In the genomic region with DNA sequence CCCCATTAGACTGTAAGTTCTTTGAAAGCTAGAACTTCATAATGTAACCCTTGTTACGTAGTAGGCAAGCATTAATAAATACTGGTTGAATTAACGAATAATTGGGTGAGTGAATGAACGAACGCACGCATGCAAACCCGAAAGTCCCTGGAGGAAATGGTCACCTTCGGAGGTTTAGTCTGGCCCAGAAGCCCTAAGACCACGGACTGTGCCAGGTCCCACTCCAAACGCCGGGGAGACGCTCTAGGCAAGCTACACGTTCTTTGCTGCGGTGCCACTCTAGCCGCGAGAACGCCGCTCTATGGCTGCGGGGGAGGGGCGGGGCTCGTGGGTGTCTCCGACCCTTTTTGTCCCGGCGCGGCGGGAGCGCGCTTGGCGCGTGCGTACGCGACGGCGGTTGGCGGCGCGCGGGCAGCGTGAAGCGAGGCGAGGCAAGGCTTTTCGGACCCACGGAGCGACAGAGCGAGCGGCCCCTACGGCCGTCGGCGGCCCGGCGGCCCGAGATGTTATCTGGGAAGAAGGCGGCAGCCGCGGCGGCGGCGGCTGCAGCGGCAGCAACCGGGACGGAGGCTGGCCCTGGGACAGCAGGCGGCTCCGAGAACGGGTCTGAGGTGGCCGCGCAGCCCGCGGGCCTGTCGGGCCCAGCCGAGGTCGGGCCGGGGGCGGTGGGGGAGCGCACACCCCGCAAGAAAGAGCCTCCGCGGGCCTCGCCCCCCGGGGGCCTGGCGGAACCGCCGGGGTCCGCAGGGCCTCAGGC, we compare ENCODE assay signal across 8 cellular contexts. TPM values are rescaled to one million over a fixed set of nuclear protein-coding genes. Genes with fewer than 3 reads are reported as not detected.
DNase-seq lines count a peak whose midpoint lies in the region; ATAC-seq, FAIRE-seq and TF ChIP-seq lines count a peak whose summit lies in the region.

A gene (plus strand): TSS at position 375 of the 757 bp plus-strand sequence. CDS start 129 bp downstream, at position 504.

- no peaks in the 10 kb centered on the region for H3K9me2 ChIP-seq in Loucy (replicated peaks; ENCODE audit: low read depth, low read length)

- H3K9ac ChIP-seq in Loucy (ENCODE audit: low read depth, low read length, poor library complexity, severe bottlenecking), result peak within 1 kb of the TSS; percentile 95

- H3K4me1 ChIP-seq in Loucy (ENCODE audit: insufficient read depth, low read length, poor library complexity, severe bottlenecking), result peaks cover 20% of the 10 kb centered on the region

- H3K4me3 Mint-ChIP-seq in nephron progenitor cell, result peak within 1 kb of the TSS; percentile 97
- peak within 1 kb of the TSS; percentile 92 to 99 for H3K4me3 Mint-ChIP-seq in stimulated activated naive CD8-positive, alpha-beta T cell treated with anti-CD3 and anti-CD28 coated beads, Interleukin-15, amount 100 ng/mL, for 72 hours

- H3K27me3 ChIP-seq in Loucy (ENCODE audit: insufficient read depth, low read length, poor library complexity, severe bottlenecking), result no peaks in the 10 kb centered on the region

- H3K4me1 Mint-ChIP-seq in nephron progenitor cell, result peaks cover 23% of the 10 kb centered on the region
- peaks cover 49% of the 10 kb centered on the region for H3K4me1 Mint-ChIP-seq in stimulated activated naive CD8-positive, alpha-beta T cell treated with anti-CD3 and anti-CD28 coated beads, Interleukin-15, amount 100 ng/mL, for 72 hours

- peak; percentile 83 for TF ChIP-seq POLR2A in H54 (IDR thresholded peaks at IDR 0.05; ENCODE audit: low read depth, low read length)

- no peaks in the 10 kb centered on the region for H3K36me3 ChIP-seq in Loucy (ENCODE audit: insufficient read depth, low read length)

- H3K4me3 ChIP-seq in Loucy (ENCODE audit: low read length, poor library complexity, severe bottlenecking) (peak within 1 kb of the TSS; percentile 83), fibroblast of the aortic adventitia (ENCODE audit: low read depth, low read length) (peak within 1 kb of the TSS; percentile 90)

- peak; percentile 98 for FAIRE-seq in H54 (lab: Jason Lieb, UNC)

- peak; percentile 98 for DNase-seq in G401 (ENCODE audit: low spot score)
- DNase-seq in H54 (ENCODE audit: insufficient read length, low spot score), result peak; percentile 67
- peak; percentile 97 for DNase-seq in SHP77 treated with DMSO at 0.1 percent for 48 hours (lab: John Stamatoyannopoulos, UW)
- peak; percentile 98 for DNase-seq in activated effector memory CD4-positive, alpha-beta T cell treated with anti-CD3 and anti-CD28 coated beads, Interleukin-2, amount 50 U/mL, for 16 hours
- DNase-seq in fibroblast of the aortic adventitia (ENCODE audit: low read depth), result peak; percentile 97
- peak; percentile 97 for DNase-seq in nephron progenitor cell
- peak; percentile 96 for DNase-seq in stimulated activated naive CD8-positive, alpha-beta T cell treated with anti-CD3 and anti-CD28 coated beads, Interleukin-15, amount 100 ng/mL, for 72 hours

- no peaks in the 10 kb centered on the region for H3F3A ChIP-seq in Loucy (ENCODE audit: low read depth)

- H3K27me3 Mint-ChIP-seq in nephron progenitor cell (ENCODE audit: low read depth, poor library complexity), result no peaks in the 10 kb centered on the region
- no peaks in the 10 kb centered on the region for H3K27me3 Mint-ChIP-seq in stimulated activated naive CD8-positive, alpha-beta T cell treated with anti-CD3 and anti-CD28 coated beads, Interleukin-15, amount 100 ng/mL, for 72 hours

- peaks cover 42% of the 10 kb centered on the region for H4K20me1 ChIP-seq in Loucy (ENCODE audit: insufficient read depth, low read length, poor library complexity, severe bottlenecking)

- H3K27ac Mint-ChIP-seq in nephron progenitor cell, result peak within 1 kb of the TSS; percentile 98
- peak within 1 kb of the TSS; percentile 93 to 94 for H3K27ac Mint-ChIP-seq in stimulated activated naive CD8-positive, alpha-beta T cell treated with anti-CD3 and anti-CD28 coated beads, Interleukin-15, amount 100 ng/mL, for 72 hours

- TF ChIP-seq CTCF in Loucy (conservative IDR thresholded peaks at IDR 0.05; ENCODE audit: low read length) (no peak; the same call in 1 of the 2 replicates), fibroblast of the aortic adventitia (IDR thresholded peaks at IDR 0.05; ENCODE audit: insufficient read depth, low read length) (no peak), nephron progenitor cell (IDR thresholded peaks at IDR 0.05) (no peak)

- H3K36me3 Mint-ChIP-seq in nephron progenitor cell (ENCODE audit: low read depth), result peaks cover 43% of the 10 kb centered on the region

- H3K4me2 ChIP-seq in Loucy (ENCODE audit: low read depth, low read length, poor library complexity, severe bottlenecking), result peak within 1 kb of the TSS; percentile 81

- peaks cover 38% of the 10 kb centered on the region for H3K9me3 Mint-ChIP-seq in nephron progenitor cell
- peaks cover 0 to 5% of the 10 kb centered on the region in 2 donors for H3K9me3 Mint-ChIP-seq in stimulated activated naive CD8-positive, alpha-beta T cell treated with anti-CD3 and anti-CD28 coated beads, Interleukin-15, amount 100 ng/mL, for 72 hours

- H2AFZ ChIP-seq in Loucy (ENCODE audit: low read length), result peak within 1 kb of the TSS; percentile 97

- H3K79me2 ChIP-seq in Loucy (ENCODE audit: insufficient read depth, low read length), result peaks cover 50% of the 10 kb centered on the region

- in situ Hi-C loops in G401 (cut with HindIII; ENCODE audit: low sequenced_read_pairs), result no loop called here

- H3K9me3 ChIP-seq in Loucy (ENCODE audit: insufficient read depth, low read depth, low read length), result no peaks in the 10 kb centered on the region

- peak; percentile 99 for ATAC-seq in stimulated activated naive CD8-positive, alpha-beta T cell treated with anti-CD3 and anti-CD28 coated beads, Interleukin-15, amount 100 ng/mL, for 72 hours

RNA-seq across cellular contexts. Expression of the gene that starts here (rescaled TPM):
- total RNA-seq in G401 (2014; rRNA removed; shearing (Covaris generic)), result 217 and 255 TPM in 2 replicates
- total RNA-seq in fibroblast of the aortic adventitia (ENCODE audit: low replicate concordance), result 60.3 and 104 TPM in 2 replicates

Comparison
In these comparisons a context has a peak if more than half of its experiments do, and no peak if none do; other contexts are left out.
1. Peak in every context shown above with its lines: DNase-seq, ATAC-seq and H3K4me3 ChIP-seq.